25 cellular contexts compared by ENCODE assay signal in genomic region chrX:30304866-30305265, GRCh38.
"Had no signal": no experiment of that assay in that cellular context is flagged by ENCODE, and none has a peak within 500 bp of the region (broad histone marks: within the 10 kb centered on the region; RNA-seq: fewer than 3 reads in every experiment).

No MANE protein-coding gene starts in this region.

- H3K27ac ChIP-seq: ascending aorta, coronary artery, hepatocyte, left lung, thoracic aorta, vagina had no signal

- H3K4me3 ChIP-seq: ascending aorta, coronary artery, hepatocyte, left lung, lung, thoracic aorta, vagina had no signal

- DNase-seq: activated B cell treated with CpG ODN at 0.5 μM for 24 hours; activated CD4-positive, alpha-beta T cell treated with anti-CD3 and anti-CD28 coated beads for 36 hours; activated CD4-positive, alpha-beta T cell treated with anti-CD3 and anti-CD28 coated beads, Interleukin-2, amount 50 U/mL, for 4 hours; activated CD8-positive, alpha-beta memory T cell treated with anti-CD3 and anti-CD28 coated beads for 24 hours; activated CD8-positive, alpha-beta memory T cell treated with anti-CD3 and anti-CD28 coated beads, Interleukin-2, amount 50 U/mL, for 4 hours; activated T-cell treated with anti-CD3 and anti-CD28 coated beads, Interleukin-2, amount 50 U/mL, for 24 hours; cerebellar nuclear complex; erythroblast; foreskin melanocyte; glutamatergic neuron; kidney glomerular epithelial cell; left lung; naive thymus-derived CD8-positive, alpha-beta T cell; retina; stimulated activated CD4-positive, alpha-beta T cell treated with anti-CD3 and anti-CD28 coated beads, Interleukin-4, amount 100 ng/mL, for 1 hour; stimulated activated naive CD4-positive, alpha-beta T cell; T1000 had no signal

- H3K9me3 ChIP-seq: ascending aorta, left lung, thoracic aorta, vagina had no signal

- ATAC-seq: activated CD4-positive, alpha-beta T cell treated with anti-CD3 and anti-CD28 coated beads for 36 hours; activated naive CD4-positive, alpha-beta T cell treated with anti-CD3 and anti-CD28 coated beads, Interleukin-2, amount 50 U/mL, for 72 hours; activated T-helper 17 cell treated with anti-CD3 and anti-CD28 coated beads, Interleukin-2, amount 50 U/mL, for 72 hours; left lung; naive thymus-derived CD8-positive, alpha-beta T cell had no signal

- H3K36me3 ChIP-seq: ascending aorta, left lung, thoracic aorta, vagina had no signal
